ENCODE assay signal across 17 cellular contexts in the genomic region with DNA sequence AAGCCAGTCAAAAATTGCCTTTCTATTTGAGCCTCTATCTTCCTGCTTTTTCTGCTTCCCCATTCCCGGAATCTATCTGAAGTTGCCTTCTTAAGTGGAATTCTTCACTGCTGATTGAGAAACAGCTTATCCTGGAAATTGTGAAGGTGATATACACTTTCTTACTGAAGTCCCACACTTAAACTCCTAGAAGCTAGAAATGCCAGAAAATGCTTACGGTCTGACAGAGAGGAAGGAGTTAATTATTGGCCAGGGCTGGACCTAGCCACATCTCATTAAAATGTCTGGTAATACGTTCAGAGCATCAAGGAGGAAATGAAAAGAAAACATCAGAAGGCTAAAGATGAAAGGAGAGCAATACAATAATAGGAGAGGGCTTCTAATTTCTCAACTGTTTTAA.
DNase-seq lines count a peak whose midpoint lies in the region; ATAC-seq, FAIRE-seq and TF ChIP-seq lines count a peak whose summit lies in the region.
"Had no signal": no experiment of that assay in that cellular context is flagged by ENCODE, and none has a peak within 500 bp of the region (broad histone marks: within the 10 kb centered on the region; RNA-seq: fewer than 3 reads in every experiment).

No MANE protein-coding gene starts in this region.

- no peaks in the 10 kb centered on the region for H3K9me1 ChIP-seq in endothelial cell of umbilical vein (replicated peaks; ENCODE audit: control insufficient read depth, extremely low read depth, insufficient read depth, low read length)

- H3K4me2 ChIP-seq in endothelial cell of umbilical vein (ENCODE audit: insufficient read depth, low read length), result no peak overlapping the region
- H3K4me2 ChIP-seq: BLaER1 had no signal

- H4K20me1 ChIP-seq in endothelial cell of umbilical vein (replicated peaks; ENCODE audit: control insufficient read depth, extremely low read depth, insufficient read depth, low read length), result no peaks in the 10 kb centered on the region
- H4K20me1 ChIP-seq: BLaER1 had no signal

- TF ChIP-seq CTCF in endothelial cell of umbilical vein (IDR thresholded peaks at IDR 0.05; ENCODE audit: extremely low read depth in 1 of 2, insufficient read depth in 1 of 2, low read depth in 1 of 2, low read length in 2 of 2) (no peak), left lung (IDR thresholded peaks at IDR 0.05) (no peak)

- no peak for TF ChIP-seq POLR2A in endothelial cell of umbilical vein (IDR thresholded peaks at IDR 0.05; ENCODE audit: low read depth, low read length)

- H3K9ac ChIP-seq in endothelial cell of umbilical vein (replicated peaks; ENCODE audit: extremely low read depth, insufficient read depth, low read length), result no peak overlapping the region
- H3K9ac ChIP-seq: BLaER1 had no signal

- DNase-seq in NOMO-1 treated with DMSO at 0.1 percent for 48 hours (lab: John Stamatoyannopoulos, UW; ENCODE audit: unreplicated experiment) (peak; percentile 15), NOMO-1 treated with dmso at 0.1 percent for 144 hours (lab: John Stamatoyannopoulos, UW; ENCODE audit: unreplicated experiment) (no peak), endothelial cell of umbilical vein (ENCODE audit: low read depth, low spot score) (no peak), left lung (no peak), DMS79 (lab: John Stamatoyannopoulos, UW) (no peak), HT-29 (ENCODE audit: low spot score) (no peak)
- DNase-seq: AML-193; CD4-positive, CD25-positive, alpha-beta regulatory T cell; DMS53; HFFc6 had no signal

- no peaks in the 10 kb centered on the region for H3K9me3 ChIP-seq in endothelial cell of umbilical vein (replicated peaks; ENCODE audit: control insufficient read depth, insufficient read depth, low read length)
- peaks cover 0 to 5% of the 10 kb centered on the region in 2 donors for H3K9me3 ChIP-seq in left lung
- H3K9me3 ChIP-seq: HAP-1 had no signal

- H3K4me1 ChIP-seq in endothelial cell of umbilical vein (ENCODE audit: control insufficient read depth, extremely low read depth, insufficient read depth, low read length), result peaks cover 3% of the 10 kb centered on the region
- peaks cover 0 to 7% of the 10 kb centered on the region in 2 donors for H3K4me1 ChIP-seq in left lung
- H3K4me1 ChIP-seq: HAP-1 had no signal

- POLR2A ChIA-PET in endothelial cell of umbilical vein (lab: Charles Lee), result no interaction called here

- H3K79me2 ChIP-seq in endothelial cell of umbilical vein (ENCODE audit: control insufficient read depth, insufficient read depth, low read length), result no peaks in the 10 kb centered on the region

- dilution Hi-C loops in endothelial cell of umbilical vein (cut with MboI; ENCODE audit: extremely low pct_ligation_motif_present, low sequenced_read_pairs), result no loop called here

- H3K4me3 ChIP-seq in endothelial cell of umbilical vein (replicated peaks in 1 of 3; ENCODE audit: insufficient read depth in 1 of 3, low read depth in 1 of 3, low read length in 3 of 3) (no peak overlapping the region), left lung (no peak overlapping the region)
- H3K4me3 ChIP-seq: BLaER1, GM12878, HAP-1 had no signal

- H2AFZ ChIP-seq in endothelial cell of umbilical vein (ENCODE audit: low read depth, low read length), result no peak overlapping the region

- peak; percentile 33 for FAIRE-seq in endothelial cell of umbilical vein (lab: Jason Lieb, UNC)
- FAIRE-seq: GM12878, H1 had no signal

- H3K27me3 ChIP-seq in endothelial cell of umbilical vein (ENCODE audit: control insufficient read depth in 2 of 2, insufficient read depth in 2 of 2, low read length in 2 of 2) (no peaks in the 10 kb centered on the region), left lung (no peaks in the 10 kb centered on the region)
- H3K27me3 ChIP-seq: BLaER1 had no signal

- CTCF ChIA-PET in endothelial cell of umbilical vein (lab: Charles Lee), result interaction anchor here (1.1 to 1.3 kb wide), 4 partner anchors 10 to 99 kb away, joined by 3 to 7 read pairs (median 4); no protein-coding TSS in a partner anchor

- no TSS peak for BruUV-seq in endothelial cell of umbilical vein (replicated peaks; lab: Mats Ljungman, UMichigan)

- ATAC-seq in left lung, result peak; percentile 64
- ATAC-seq in HG03097 (IDR thresholded peaks at IDR 0.05; ENCODE audit: low FRiP score, unreplicated experiment), result no peak
- ATAC-seq in GM21786 (IDR thresholded peaks at IDR 0.05; ENCODE audit: unreplicated experiment), result no peak
- ATAC-seq: GM12878 had no signal

- H3K27ac ChIP-seq in endothelial cell of umbilical vein (ENCODE audit: insufficient read depth, low read depth, low read length) (no peak overlapping the region), left lung (no peak overlapping the region)
- H3K27ac ChIP-seq: 22Rv1, BLaER1 had no signal

- H3K36me3 ChIP-seq in endothelial cell of umbilical vein (ENCODE audit: control insufficient read depth in 2 of 2, extremely low read depth in 1 of 2, insufficient read depth in 2 of 2, low read length in 2 of 2) (no peaks in the 10 kb centered on the region), left lung (no peaks in the 10 kb centered on the region)
- H3K36me3 ChIP-seq: BLaER1, HAP-1 had no signal

- intact Hi-C loops in endothelial cell of umbilical vein (cut with micrococcal nuclease) (no loop called here), left lung (cut with DNase I) (no loop called here)

TF ChIP-seq in endothelial cell of umbilical vein, 7 proteins besides CTCF, POLR2A, EP300 and RAD21:
- TF ChIP-seq POLR2AphosphoS5 (IDR thresholded peaks at IDR 0.05; ENCODE audit: insufficient read depth, low read depth, low read length) (no peak), GATA2 (IDR thresholded peaks at IDR 0.05; ENCODE audit: insufficient read depth, insufficient read length, low read depth, low read length) (no peak), MYC (IDR thresholded peaks at IDR 0.05; ENCODE audit: low read depth, low read length) (no peak), FOS (IDR thresholded peaks at IDR 0.05; ENCODE audit: borderline replicate concordance, insufficient read depth, low read length) (no peak), MAX (IDR thresholded peaks at IDR 0.05; ENCODE audit: insufficient read depth, insufficient read length) (no peak), EZH2 (IDR thresholded peaks at IDR 0.05; ENCODE audit: borderline replicate concordance, low read depth, low read length, severe bottlenecking) (no peak), JUN (IDR thresholded peaks at IDR 0.05; ENCODE audit: borderline replicate concordance, insufficient read depth, insufficient read length, low read depth) (no peak)
